In genomic region chrX:136162827-136163427, GRCh38 we compare ENCODE assay signal across 9 cellular contexts. TPM values are rescaled to one million over a fixed set of nuclear protein-coding genes. Genes with fewer than 3 reads are reported as not detected.
DNase-seq lines count a peak whose midpoint lies in the region; ATAC-seq, FAIRE-seq and TF ChIP-seq lines count a peak whose summit lies in the region.
"Had no signal": no experiment of that assay in that cellular context is flagged by ENCODE, and none has a peak within 500 bp of the region (broad histone marks: within the 10 kb centered on the region; RNA-seq: fewer than 3 reads in every experiment).

No MANE protein-coding gene starts in this region.

- TF ChIP-seq CTCF in NB4 (IDR thresholded peaks at IDR 0.05; ENCODE audit: low read depth, low read length) (peak; percentile 71), neural crest cell (conservative IDR thresholded peaks at IDR 0.05) (peak; percentile 57)

- no peak overlapping the region for H3K27ac Mint-ChIP-seq in neural crest cell (ENCODE audit: unreplicated experiment)
- H3K27ac Mint-ChIP-seq: IgD-negative memory B cell had no signal

- H3K9me3 Mint-ChIP-seq in neural crest cell: peaks cover 5% of the 10 kb centered on the region
- H3K9me3 Mint-ChIP-seq: IgD-negative memory B cell had no signal

- H3K9me3 ChIP-seq in esophagus (ENCODE audit: control insufficient read depth in 2 of 2, insufficient read depth in 1 of 2, low read depth in 1 of 2, low read length in 1 of 2): no peaks in the 10 kb centered on the region

- H3K4me3 ChIP-seq in NB4 (ENCODE audit: low read depth, low read length): no peak overlapping the region
- H3K4me3 ChIP-seq in esophagus (ENCODE audit: low read depth in 1 of 2, low read length in 2 of 2): no peak overlapping the region

- no peaks in the 10 kb centered on the region for H3K27me3 ChIP-seq in esophagus (ENCODE audit: control insufficient read depth in 1 of 2, insufficient read depth in 2 of 2, low read length in 2 of 2)

- peak overlapping the region; percentile 33 to 63 for H3K27ac ChIP-seq in esophagus (ENCODE audit: low read depth in 2 of 2, low read length in 1 of 2)

- no peak for FAIRE-seq in frontal cortex (lab: Jason Lieb, UNC)

- H3K4me1 Mint-ChIP-seq in neural crest cell: peaks cover 15% of the 10 kb centered on the region

- peaks cover 3% of the 10 kb centered on the region for H3K36me3 Mint-ChIP-seq in neural crest cell (ENCODE audit: low read depth)
- H3K36me3 Mint-ChIP-seq: IgD-negative memory B cell had no signal

- 23 to 28% methylated on average over 8 of the region's 8 CpGs for WGBS in esophagus, 2 donors

- H3K4me3 Mint-ChIP-seq in neural crest cell: no peak overlapping the region
- H3K4me3 Mint-ChIP-seq: IgD-negative memory B cell had no signal

- no peaks in the 10 kb centered on the region for H3K36me3 ChIP-seq in esophagus (ENCODE audit: control insufficient read depth in 2 of 2, insufficient read depth in 2 of 2, low read length in 1 of 2)

- H3K27me3 Mint-ChIP-seq in neural crest cell (ENCODE audit: low read depth): peaks cover 2% of the 10 kb centered on the region

- no peaks in the 10 kb centered on the region for H3K4me1 ChIP-seq in esophagus (ENCODE audit: control insufficient read depth in 2 of 2, insufficient read depth in 2 of 2, low read length in 1 of 2)

- DNase-seq in CD1c-positive myeloid dendritic cell (ENCODE audit: extremely low spot score): peak; percentile 43
- peak; percentile 52 for DNase-seq in NB4 (ENCODE audit: low read depth)
- peak; percentile 46 to 59 for DNase-seq in activated CD4-positive, alpha-beta T cell treated with anti-CD3 and anti-CD28 coated beads, Interleukin-2, amount 50 U/mL, for 48 hours
- DNase-seq in neural crest cell (ENCODE audit: low read depth, low spot score): peak; percentile 19
- no peak for DNase-seq in frontal cortex (ENCODE audit: low spot score in 2 of 2)
- DNase-seq in NCI-H1048 (lab: John Stamatoyannopoulos, UW): no peak

- TF ChIP-seq POLR2A in NB4 (IDR thresholded peaks at IDR 0.05; ENCODE audit: extremely low read depth, insufficient read length): no peak

- ATAC-seq in GM19328 (IDR thresholded peaks at IDR 0.05; ENCODE audit: unreplicated experiment): peak; percentile 70

RNA-seq across cellular contexts. Expression of gene FHL1, which starts 15.6 kb away (rescaled TPM):
- polyA plus RNA-seq in esophagus: 100 to 1,000 TPM in 1 of 2 donors, 10 to 100 TPM in 1; 70.7 to 127 TPM
- total RNA-seq in neural crest cell (67.6 and 70.1 TPM in 2 replicates), frontal cortex (90.1 TPM)

Comparison
In these comparisons a context has a peak if more than half of its experiments do, and no peak if none do; other contexts are left out.
1. DNase-seq: peak in CD1c-positive myeloid dendritic cell (single experiment), NB4 (single experiment), activated CD4-positive, alpha-beta T cell treated with anti-CD3 and anti-CD28 coated beads, Interleukin-2, amount 50 U/mL, for 48 hours (2 of 2) and neural crest cell (single experiment); none in frontal cortex (0 of 2) and NCI-H1048 (single experiment).